ENCODE assay signal across 13 cellular contexts in genomic region chr4:6222761-6223292, GRCh38. TPM values are rescaled to one million over a fixed set of nuclear protein-coding genes. Genes with fewer than 3 reads are reported as not detected.
DNase-seq lines count a peak whose midpoint lies in the region; ATAC-seq, FAIRE-seq and TF ChIP-seq lines count a peak whose summit lies in the region.
"Had no signal": no experiment of that assay in that cellular context is flagged by ENCODE, and none has a peak within 500 bp of the region (broad histone marks: within the 10 kb centered on the region; RNA-seq: fewer than 3 reads in every experiment).

No MANE protein-coding gene starts in this region.

- in situ Hi-C loops in HepG2 (cut with HindIII; ENCODE audit: extremely low pct_ligation_motif_present, low pct_unique_long_range_greater_than_20kb) = no loop called here

- no peak for FAIRE-seq in HepG2 (lab: Jason Lieb, UNC)

- intact Hi-C loops in CD14-positive monocyte (cut with micrococcal nuclease) (no loop called here), HepG2 (cut with micrococcal nuclease; ENCODE audit: unreplicated experiment) (no loop called here)

- H3K27ac ChIP-seq in GM23338 (ENCODE audit: low read depth) (no peak overlapping the region), HepG2 (ENCODE audit: extremely low read length, insufficient read depth, low read length) (no peak overlapping the region)
- H3K27ac ChIP-seq in CD8-positive, alpha-beta memory T cell (ENCODE audit: low read depth, low read length) = no peak overlapping the region

- H3K27me3 ChIP-seq in GM23338 (ENCODE audit: insufficient read depth) (peaks cover 14% of the 10 kb centered on the region), HepG2 (ENCODE audit: control insufficient read depth in 1 of 2, insufficient read depth in 2 of 2, low read length in 2 of 2) (0 out of 5 replicates have a peak, but pooled peaks cover 1 to 3% of the 10 kb centered on the region in 2 experiments)
- peaks cover 5% of the 10 kb centered on the region for H3K27me3 ChIP-seq in CD8-positive, alpha-beta memory T cell (ENCODE audit: insufficient read depth, low read length, poor library complexity, severe bottlenecking)

- H3K9me3 Mint-ChIP-seq in CD14-positive monocyte (peaks cover 5 to 18% (median 15%) of the 10 kb centered on the region in 7 donors), GM23338 (peaks cover 4% of the 10 kb centered on the region; the same call in 1 of the 3 replicates), WTC11 (peaks cover 4% of the 10 kb centered on the region; the same call in 1 of the 2 replicates), T-cell (peaks cover 0 to 2% (median 0%) of the 10 kb centered on the region in 3 donors)
- peaks cover 0 to 6% (median 0%) of the 10 kb centered on the region in 5 donors for H3K9me3 Mint-ChIP-seq in CD8-positive, alpha-beta memory T cell
- H3K9me3 Mint-ChIP-seq: effector memory CD8-positive, alpha-beta T cell had no signal

- H3K4me1 ChIP-seq in GM23338 (ENCODE audit: insufficient read depth) (no peaks in the 10 kb centered on the region), HepG2 (ENCODE audit: insufficient read depth, low read length) (no peaks in the 10 kb centered on the region)
- H3K4me1 ChIP-seq in CD8-positive, alpha-beta memory T cell (ENCODE audit: insufficient read depth, low read length) = no peaks in the 10 kb centered on the region

- H3K79me2 ChIP-seq in GM23338 (replicated peaks; ENCODE audit: insufficient read depth) (no peaks in the 10 kb centered on the region), HepG2 (ENCODE audit: insufficient read depth, low read length) (no peaks in the 10 kb centered on the region)

- no peaks in the 10 kb centered on the region for H3K9me3 ChIP-seq in HepG2 (ENCODE audit: low read length)
- H3K9me3 ChIP-seq in CD8-positive, alpha-beta memory T cell (ENCODE audit: low read length) = no peaks in the 10 kb centered on the region

- TF ChIP-seq EP300 in HepG2 (IDR thresholded peaks at IDR 0.05; ENCODE audit: low read depth in 2 of 2, low read length in 2 of 2) = no peak
- TF ChIP-seq EP300 in HepG2 (CRISPR knock-in tag; IDR thresholded peaks at IDR 0.05; ENCODE audit: borderline replicate concordance) = no peak

- H3K4me3 Mint-ChIP-seq in CD14-positive monocyte (peak overlapping the region in 1 of 2 donors; percentile 77), GM23338 (peak overlapping the region; percentile 52), WTC11 (peak overlapping the region; percentile 53), T-cell (no peak overlapping the region)
- H3K4me3 Mint-ChIP-seq in CD8-positive, alpha-beta memory T cell = peak overlapping the region in 3 of 7 donors; percentile 13 to 67 (median 28)
- H3K4me3 Mint-ChIP-seq: CD4-positive, CD25-positive, alpha-beta regulatory T cell; effector memory CD8-positive, alpha-beta T cell had no signal

- CTCF ChIA-PET in WTC11 (lab: Charles Lee) = no interaction called here
- CTCF ChIA-PET in HepG2 (lab: Yijun Ruan, JAX; ENCODE audit: low intra/inter-chr PET ratio, low total read pairs) = no interaction called here
- CTCF ChIA-PET in CD8-positive, alpha-beta memory T cell (lab: Charles Lee) = no interaction called here
- CTCF ChIA-PET in T-cell (lab: Charles Lee) = no interaction called here

- no TSS peak for BruUV-seq in HepG2 (replicated peaks; lab: Mats Ljungman, UMichigan)

- H3K4me2 ChIP-seq in GM23338 (peak overlapping the region; percentile 65; the same call in 1 of the 2 replicates), HepG2 (ENCODE audit: low read depth, low read length) (no peak overlapping the region)

- H3K4me1 Mint-ChIP-seq in CD14-positive monocyte (peaks cover 2% of the 10 kb centered on the region), GM23338 (peaks cover 9% of the 10 kb centered on the region), WTC11 (peaks cover 2% of the 10 kb centered on the region; the same call in 1 of the 2 replicates), T-cell (peaks cover 0 to 2% (median 0%) of the 10 kb centered on the region in 3 donors)
- H3K4me1 Mint-ChIP-seq in CD8-positive, alpha-beta memory T cell = peaks cover 0 to 5% (median 4%) of the 10 kb centered on the region in 3 donors

- no peaks in the 10 kb centered on the region for H3K9me2 ChIP-seq in GM23338 (ENCODE audit: insufficient read depth)

- POLR2A ChIA-PET in WTC11 (lab: Charles Lee) (no interaction called here), HepG2 (lab: Yijun Ruan, JAX) (no interaction called here), T-cell (lab: Charles Lee) (no interaction called here)
- POLR2A ChIA-PET in CD8-positive, alpha-beta memory T cell (lab: Charles Lee) = no interaction called here

- no peak overlapping the region for H3K27ac Mint-ChIP-seq in CD14-positive monocyte
- H3K27ac Mint-ChIP-seq in GM23338 = no peak overlapping the region
- no peak overlapping the region for H3K27ac Mint-ChIP-seq in WTC11
- H3K27ac Mint-ChIP-seq in CD8-positive, alpha-beta memory T cell = no peak overlapping the region
- no peak overlapping the region for H3K27ac Mint-ChIP-seq in T-cell
- H3K27ac Mint-ChIP-seq: CD4-positive, CD25-positive, alpha-beta regulatory T cell; effector memory CD8-positive, alpha-beta T cell had no signal

- H3K36me3 Mint-ChIP-seq in CD14-positive monocyte (peaks cover 3 to 8% of the 10 kb centered on the region in 2 donors), GM23338 (ENCODE audit: low read depth) (no peaks in the 10 kb centered on the region), WTC11 (no peaks in the 10 kb centered on the region), T-cell (no peaks in the 10 kb centered on the region)
- no peaks in the 10 kb centered on the region for H3K36me3 Mint-ChIP-seq in CD8-positive, alpha-beta memory T cell
- H3K36me3 Mint-ChIP-seq: CD4-positive, CD25-positive, alpha-beta regulatory T cell had no signal

- peaks cover 20 to 43% (median 30%) of the 10 kb centered on the region in 3 donors for H3K27me3 Mint-ChIP-seq in CD14-positive monocyte (ENCODE audit: low read depth in 3 of 3)
- H3K27me3 Mint-ChIP-seq in GM23338 (ENCODE audit: insufficient read depth, low read depth, poor library complexity) = peaks cover 6% of the 10 kb centered on the region
- peaks cover 39% of the 10 kb centered on the region for H3K27me3 Mint-ChIP-seq in WTC11 (ENCODE audit: low read depth)
- peaks cover 26 to 52% of the 10 kb centered on the region in 2 donors for H3K27me3 Mint-ChIP-seq in CD8-positive, alpha-beta memory T cell
- peaks cover 48 to 68% of the 10 kb centered on the region in 2 donors for H3K27me3 Mint-ChIP-seq in T-cell

- 36% methylated on average over 8 of the region's 10 CpGs for whole genome bisulfite sequencing in HepG2 (ENCODE audit: low lambda C conversion rate)

- no peak for TF ChIP-seq POLR2A in HepG2 (IDR thresholded peaks at IDR 0.05; ENCODE audit: insufficient read depth in 1 of 2, low read depth in 2 of 2, low read length in 2 of 2)

- H2AFZ ChIP-seq in GM23338 (peak overlapping the region; percentile 80), HepG2 (ENCODE audit: low read length) (no peak overlapping the region)

- H3K36me3 ChIP-seq in GM23338 (ENCODE audit: insufficient read depth) = no peaks in the 10 kb centered on the region
- no peaks in the 10 kb centered on the region for H3K36me3 ChIP-seq in HepG2 (replicated peaks in 1 of 2; ENCODE audit: control insufficient read depth in 1 of 2, insufficient read depth in 2 of 2, low read length in 2 of 2)
- no peaks in the 10 kb centered on the region for H3K36me3 ChIP-seq in CD8-positive, alpha-beta memory T cell (ENCODE audit: insufficient read depth, low read length)

- TF ChIP-seq RAD21 in HepG2 (CRISPR knock-in tag; IDR thresholded peaks at IDR 0.05) = no peak

- peak; percentile 69 for ATAC-seq in GM23338
- ATAC-seq in WTC11 = peak; percentile 63
- ATAC-seq in HepG2 = no peak
- no peak for ATAC-seq in T-cell (replicated peaks in 1 of 4)
- ATAC-seq in GM19463 (IDR thresholded peaks at IDR 0.05; ENCODE audit: unreplicated experiment) = no peak

- no peak for TF ChIP-seq CTCF in CD14-positive monocyte (IDR thresholded peaks at IDR 0.05)
- no peak for TF ChIP-seq CTCF in GM23338 (conservative IDR thresholded peaks at IDR 0.05; ENCODE audit: low read depth in 2 of 2)
- TF ChIP-seq CTCF in WTC11 (IDR thresholded peaks at IDR 0.05) = no peak
- no peak for TF ChIP-seq CTCF in HepG2 (CRISPR knock-in tag; IDR thresholded peaks at IDR 0.05)

- H3K4me3 ChIP-seq in GM23338 (peak overlapping the region; percentile 95; the same call in 1 of the 2 replicates), HepG2 (replicated peaks in 1 of 3; ENCODE audit: insufficient read depth in 1 of 3, low read depth in 2 of 3, low read length in 3 of 3) (no peak overlapping the region)
- no peak overlapping the region for H3K4me3 ChIP-seq in CD8-positive, alpha-beta memory T cell (ENCODE audit: low read length)
- H3K4me3 ChIP-seq: lung had no signal

- DNase-seq in CD14-positive monocyte (ENCODE audit: low spot score) (peak; percentile 1), GM23338 (ENCODE audit: low spot score) (peak; percentile 83), WTC11 (ENCODE audit: low spot score) (peak; percentile 74), HepG2 (ENCODE audit: low spot score) (no peak), T-cell (no peak)
- no peak for DNase-seq in activated CD4-positive, alpha-beta T cell treated with anti-CD3 and anti-CD28 coated beads for 4 hours
- DNase-seq in CD8-positive, alpha-beta memory T cell = no peak
- DNase-seq: effector memory CD8-positive, alpha-beta T cell; IMR-90; NCI-H2107 had no signal

- no peak overlapping the region for H3K9ac ChIP-seq in HepG2 (ENCODE audit: insufficient read depth, low read depth, low read length)

- H3F3A ChIP-seq in GM23338 (replicated peaks; ENCODE audit: low read depth) = 0 out of 2 replicates have a peak, but pooled peaks cover 3% of the 10 kb centered on the region

- H4K20me1 ChIP-seq in GM23338 (replicated peaks; ENCODE audit: insufficient read depth) (no peaks in the 10 kb centered on the region), HepG2 (ENCODE audit: insufficient read depth, low read length) (no peaks in the 10 kb centered on the region)

RNA-seq across cellular contexts. Expression of gene JAKMIP1, which starts 22.5 kb away (rescaled TPM):
- under 1 TPM in 1 of 2 donors, not detected in 1; 0.08 TPM for polyA plus RNA-seq in CD14-positive monocyte
- total RNA-seq in GM23338 (2014; rRNA removed; shearing (Covaris generic)) = 5.1 and 5.9 TPM in 2 replicates
- 4.6 and 5.5 TPM in 2 replicates for polyA plus RNA-seq in GM23338 (2016; fragmentation: Nextera tagmentation; extraction: Ambion mirVana)
- 4.0 to 5.6 TPM (median 5.4 TPM) in 3 replicates for total RNA-seq in WTC11 (2021)
- not detected in 2 replicates for total RNA-seq in HepG2 (2016; rRNA removed; fragmentation: Illumina TruSeq; extraction: Trizol)
- not detected in 2 replicates for total RNA-seq in HepG2 (2016; cell fraction: cytosol; rRNA removed; fragmentation: Illumina TruSeq; extraction: Trizol; ENCODE audit: low read depth)
- total RNA-seq in HepG2 (2016; cell fraction: insoluble cytoplasmic fraction; rRNA removed; fragmentation: Illumina TruSeq; extraction: Trizol) = not detected in 2 replicates
- not detected in 2 replicates for total RNA-seq in HepG2 (2016; cell fraction: membrane; rRNA removed; fragmentation: Illumina TruSeq; extraction: Trizol)
- total RNA-seq in HepG2 (2016; cell fraction: nucleus; rRNA removed; fragmentation: Illumina TruSeq; extraction: Trizol) = not detected in 2 replicates
- not detected in 2 replicates for polyA plus RNA-seq in HepG2 (2011; rRNA removed)
- polyA plus RNA-seq in HepG2 (2011; cell fraction: cytosol; rRNA removed) = not detected in 2 replicates
- not detected in 2 replicates for polyA plus RNA-seq in HepG2 (2011; cell fraction: nucleus; rRNA removed)
- not detected in 2 replicates for polyA plus RNA-seq in HepG2 (2012)
- polyA plus RNA-seq in HepG2 (2016; cell fraction: cytosol; fragmentation: Illumina TruSeq; extraction: Trizol; ENCODE audit: low read depth) = not detected in 2 replicates
- not detected in 2 replicates for polyA plus RNA-seq in HepG2 (2016; cell fraction: insoluble cytoplasmic fraction; fragmentation: Illumina TruSeq; extraction: Trizol; ENCODE audit: low read depth)
- not detected in 2 replicates for polyA plus RNA-seq in HepG2 (2016; cell fraction: membrane; fragmentation: Illumina TruSeq; extraction: Trizol; ENCODE audit: low read depth)
- not detected in 2 replicates for polyA plus RNA-seq in HepG2 (2016; cell fraction: nucleus; fragmentation: Illumina TruSeq; extraction: Trizol; ENCODE audit: insufficient read depth, low read depth)
- polyA minus RNA-seq in HepG2 (2011; rRNA and poly(A)+ RNA removed; ENCODE audit: low replicate concordance) = not detected in 2 replicates
- not detected in 2 replicates for polyA minus RNA-seq in HepG2 (2011; cell fraction: cytosol; rRNA and poly(A)+ RNA removed)
- polyA minus RNA-seq in HepG2 (2011; cell fraction: nucleus; rRNA and poly(A)+ RNA removed) = not detected in 2 replicates
- total RNA-seq in CD8-positive, alpha-beta memory T cell = 10 to 100 TPM; 12.7 to 14.2 TPM
- polyA plus RNA-seq in CD8-positive, alpha-beta memory T cell = 26.1 TPM
- 10 to 100 TPM in 1 of 5 donors, 1 to 10 TPM in 4; 3.5 to 14.0 (median 6.1) TPM for total RNA-seq in T-cell
- total RNA-seq: IMR-90 had no signal
- polyA plus RNA-seq: IMR-90 had no signal

RNA-seq across cellular contexts. Expression of gene WFS1, which starts 46.8 kb away (rescaled TPM):
- polyA plus RNA-seq in CD14-positive monocyte = under 1 TPM; 0.39 to 0.93 TPM
- total RNA-seq in GM23338 (2014; rRNA removed; shearing (Covaris generic)) = 42.3 and 45.4 TPM in 2 replicates
- 24.2 and 24.7 TPM in 2 replicates for polyA plus RNA-seq in GM23338 (2016; fragmentation: Nextera tagmentation; extraction: Ambion mirVana)
- 33.0 to 35.8 TPM (median 34.7 TPM) in 3 replicates for total RNA-seq in WTC11 (2021)
- 19.8 and 39.1 TPM in 2 replicates for total RNA-seq in HepG2 (2016; rRNA removed; fragmentation: Illumina TruSeq; extraction: Trizol)
- 3.7 and 4.2 TPM in 2 replicates for total RNA-seq in HepG2 (2016; cell fraction: cytosol; rRNA removed; fragmentation: Illumina TruSeq; extraction: Trizol; ENCODE audit: low read depth)
- 18.3 and 41.8 TPM in 2 replicates for total RNA-seq in HepG2 (2016; cell fraction: insoluble cytoplasmic fraction; rRNA removed; fragmentation: Illumina TruSeq; extraction: Trizol)
- total RNA-seq in HepG2 (2016; cell fraction: membrane; rRNA removed; fragmentation: Illumina TruSeq; extraction: Trizol) = 10.5 and 10.8 TPM in 2 replicates
- total RNA-seq in HepG2 (2016; cell fraction: nucleus; rRNA removed; fragmentation: Illumina TruSeq; extraction: Trizol) = 47.7 and 59.7 TPM in 2 replicates
- 42.2 and 49.6 TPM in 2 replicates for polyA plus RNA-seq in HepG2 (2011; rRNA removed)
- 23.5 and 32.3 TPM in 2 replicates for polyA plus RNA-seq in HepG2 (2011; cell fraction: cytosol; rRNA removed)
- 121 and 179 TPM in 2 replicates for polyA plus RNA-seq in HepG2 (2011; cell fraction: nucleus; rRNA removed)
- polyA plus RNA-seq in HepG2 (2012) = 24.0 and 38.1 TPM in 2 replicates
- 3.2 and 3.4 TPM in 2 replicates for polyA plus RNA-seq in HepG2 (2016; cell fraction: cytosol; fragmentation: Illumina TruSeq; extraction: Trizol; ENCODE audit: low read depth)
- 16.0 and 21.6 TPM in 2 replicates for polyA plus RNA-seq in HepG2 (2016; cell fraction: insoluble cytoplasmic fraction; fragmentation: Illumina TruSeq; extraction: Trizol; ENCODE audit: low read depth)
- 4.5 and 5.6 TPM in 2 replicates for polyA plus RNA-seq in HepG2 (2016; cell fraction: membrane; fragmentation: Illumina TruSeq; extraction: Trizol; ENCODE audit: low read depth)
- 86.7 and 90.9 TPM in 2 replicates for polyA plus RNA-seq in HepG2 (2016; cell fraction: nucleus; fragmentation: Illumina TruSeq; extraction: Trizol; ENCODE audit: insufficient read depth, low read depth)
- polyA minus RNA-seq in HepG2 (2011; rRNA and poly(A)+ RNA removed; ENCODE audit: low replicate concordance) = 10.6 and 128 TPM in 2 replicates
- polyA minus RNA-seq in HepG2 (2011; cell fraction: cytosol; rRNA and poly(A)+ RNA removed) = 36.4 and 40.3 TPM in 2 replicates
- 19.9 and 27.0 TPM in 2 replicates for polyA minus RNA-seq in HepG2 (2011; cell fraction: nucleus; rRNA and poly(A)+ RNA removed)
- total RNA-seq in CD8-positive, alpha-beta memory T cell = 1 to 10 TPM; 5.1 TPM
- polyA plus RNA-seq in CD8-positive, alpha-beta memory T cell = 3.4 TPM
- 1 to 10 TPM; 3.2 to 6.2 (median 5.1) TPM for total RNA-seq in T-cell

Comparison
In these comparisons a context has a peak if more than half of its experiments do, and no peak if none do; other contexts are left out.
1. DNase-seq: peak in CD14-positive monocyte (single experiment), GM23338 (single experiment) and WTC11 (single experiment); none in HepG2 (single experiment), activated CD4-positive, alpha-beta T cell treated with anti-CD3 and anti-CD28 coated beads for 4 hours (0 of 2), CD8-positive, alpha-beta memory T cell (0 of 5) and T-cell (0 of 34).
2. H3K4me3 Mint-ChIP-seq: peak in GM23338 (single experiment) and WTC11 (single experiment); none in T-cell (0 of 3).
3. ATAC-seq: peak in GM23338 (single experiment) and WTC11 (single experiment); none in HepG2 (single experiment), T-cell (0 of 4) and GM19463 (single experiment).